29 cellular contexts compared by ENCODE assay signal in the genomic region with DNA sequence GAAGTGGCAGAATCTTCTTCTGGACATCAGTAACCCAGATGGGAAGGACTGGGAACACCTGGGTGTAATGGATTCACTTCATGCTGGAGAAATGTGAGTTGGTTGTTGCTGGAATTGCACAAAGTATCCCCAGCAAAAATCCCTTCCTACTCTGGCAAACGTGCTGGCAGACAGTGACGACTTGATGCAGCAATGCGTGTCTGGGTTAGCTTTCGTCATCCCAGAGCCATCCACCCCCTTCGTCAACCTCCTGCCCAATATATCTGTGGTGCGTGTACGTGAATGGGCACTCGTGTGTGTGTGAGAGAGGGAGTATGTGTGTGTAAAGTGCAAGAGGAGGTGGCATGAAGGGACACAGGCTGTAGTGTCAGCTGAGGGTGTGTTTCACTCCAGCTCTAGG. TPM values are rescaled to one million over a fixed set of nuclear protein-coding genes. Genes with fewer than 3 reads are reported as not detected.
DNase-seq lines count a peak whose midpoint lies in the region; ATAC-seq and TF ChIP-seq lines count a peak whose summit lies in the region.
"Had no signal": no experiment of that assay in that cellular context is flagged by ENCODE, and none has a peak within 500 bp of the region (broad histone marks: within the 10 kb centered on the region; RNA-seq: fewer than 3 reads in every experiment).

No MANE protein-coding gene starts in this region.

- no peaks in the 10 kb centered on the region for H3K4me1 Mint-ChIP-seq in activated T-cell treated with anti-CD3 and anti-CD28 coated beads, Interleukin-2, amount 50 U/mL, for 4 hours (ENCODE audit: low read depth)
- H3K4me1 Mint-ChIP-seq: activated naive CD4-positive, alpha-beta T cell treated with anti-CD3 and anti-CD28 coated beads, Interleukin-2, amount 50 U/mL, for 24 hours; activated T-helper 17 cell treated with anti-CD3 and anti-CD28 coated beads, Interleukin-2, amount 50 U/mL, for 72 hours; stimulated activated effector memory CD8-positive, alpha-beta T cell treated with anti-CD3 and anti-CD28 coated beads, Interleukin-12 subunit alpha, Interleukin-12 subunit beta, amount 100 ng/mL, for 72 hours had no signal

- H2AK9ac ChIP-seq in IMR-90 (replicated peaks; ENCODE audit: low read depth, low read length, poor library complexity) = no peak overlapping the region

- no peak for TF ChIP-seq RAD21 in IMR-90 (IDR thresholded peaks at IDR 0.05; ENCODE audit: low read length)

- BruUV-seq in IMR-90 (replicated peaks; lab: Mats Ljungman, UMichigan) = no TSS peak

- H4K8ac ChIP-seq in IMR-90 (ENCODE audit: low read depth in 2 of 2, low read length in 2 of 2) = no peak overlapping the region
- no peak overlapping the region for H4K8ac ChIP-seq in mesenchymal stem cell (ENCODE audit: low read length)

- H3K27me3 Mint-ChIP-seq in activated T-cell treated with anti-CD3 and anti-CD28 coated beads, Interleukin-2, amount 50 U/mL, for 4 hours (ENCODE audit: low read depth) = no peaks in the 10 kb centered on the region
- H3K27me3 Mint-ChIP-seq: activated CD4-positive, alpha-beta memory T cell treated with anti-CD3 and anti-CD28 coated beads, Interleukin-2, amount 10 ng/mL, durations not matched to agents 7 days and 5 days; activated naive CD4-positive, alpha-beta T cell treated with anti-CD3 and anti-CD28 coated beads, Interleukin-2, amount 50 U/mL, for 24 hours; activated T-helper 17 cell treated with anti-CD3 and anti-CD28 coated beads, Interleukin-2, amount 50 U/mL, for 72 hours had no signal

- no peaks in the 10 kb centered on the region for H4K20me1 ChIP-seq in IMR-90 (ENCODE audit: insufficient read depth, low read length)

- H3K56ac ChIP-seq in IMR-90 (ENCODE audit: extremely low read depth, insufficient read depth, low read length) = no peak overlapping the region

- no peak overlapping the region for H3K9ac ChIP-seq in IMR-90 (ENCODE audit: low read depth, low read length)
- no peak overlapping the region for H3K9ac ChIP-seq in mesenchymal stem cell (ENCODE audit: low read length)
- H3K9ac ChIP-seq: parathyroid adenoma had no signal

- H3K4me2 ChIP-seq in IMR-90 (ENCODE audit: low read depth, low read length) (no peak overlapping the region), mesenchymal stem cell (ENCODE audit: low read length, poor library complexity, severe bottlenecking) (no peak overlapping the region)

- no peaks in the 10 kb centered on the region for H3K79me1 ChIP-seq in IMR-90 (ENCODE audit: low read depth in 1 of 2, low read length in 2 of 2)
- H3K79me1 ChIP-seq in mesenchymal stem cell (replicated peaks; ENCODE audit: low read length, poor library complexity, severe bottlenecking) = no peaks in the 10 kb centered on the region

- no peak overlapping the region for H2BK5ac ChIP-seq in IMR-90 (ENCODE audit: low read depth, low read length, poor library complexity, severe bottlenecking)
- no peak overlapping the region for H2BK5ac ChIP-seq in mesenchymal stem cell (ENCODE audit: low read depth, low read length, poor library complexity, severe bottlenecking)

- DNase-seq in AG04449 (ENCODE audit: low read depth, low spot score) (peak; percentile 34), IMR-90 (peak; percentile 4), epithelial cell of proximal tubule (ENCODE audit: low read depth) (peak; percentile 76), mesenchymal stem cell (no peak)
- DNase-seq in activated CD4-positive, alpha-beta T cell treated with anti-CD3 and anti-CD28 coated beads for 48 hours = no peak
- DNase-seq in activated T-cell treated with anti-CD3 and anti-CD28 coated beads, Interleukin-2, amount 50 U/mL, for 4 hours = no peak
- no peak for DNase-seq in effector CD4-positive, alpha-beta T cell
- DNase-seq: 8988T; activated CD4-positive, alpha-beta memory T cell treated with anti-CD3 and anti-CD28 coated beads, Interleukin-2, amount 10 ng/mL, durations not matched to agents 7 days and 5 days; activated CD4-positive, CD25-positive, alpha-beta regulatory T cell treated with anti-CD3 and anti-CD28 coated beads, Interleukin-2, amount 50 U/mL, for 72 hours; activated CD8-positive, alpha-beta memory T cell treated with anti-CD3 and anti-CD28 coated beads, Interleukin-2, amount 50 U/mL, for 48 hours; cortex of kidney; DMS53; HCEC 1CT; KG1; MM.1S; NCI-H1417; NCI-H2081 treated with DMSO at 0.1 percent for 48 hours; NCI-H345; NCI-H748 treated with DMSO at 0.1 percent for 48 hours; stimulated activated CD4-positive, alpha-beta T cell treated with anti-CD3 and anti-CD28 coated beads, Interleukin-12 subunit alpha, Interleukin-12 subunit beta, amount 100 ng/mL, for 4 hours; stimulated activated CD4-positive, alpha-beta T cell treated with anti-CD3 and anti-CD28 coated beads, Interleukin-4, amount 100 ng/mL, for 1 hour; T-helper 1 cell had no signal

- H3K9me3 Mint-ChIP-seq in activated T-cell treated with anti-CD3 and anti-CD28 coated beads, Interleukin-2, amount 50 U/mL, for 4 hours = peaks cover 8% of the 10 kb centered on the region
- H3K9me3 Mint-ChIP-seq: activated naive CD4-positive, alpha-beta T cell treated with anti-CD3 and anti-CD28 coated beads, Interleukin-2, amount 50 U/mL, for 24 hours; activated T-helper 17 cell treated with anti-CD3 and anti-CD28 coated beads, Interleukin-2, amount 50 U/mL, for 72 hours had no signal

- H3K9me3 ChIP-seq in IMR-90 (ENCODE audit: control insufficient read depth, insufficient read depth, low read length) (peaks cover 3% of the 10 kb centered on the region; the same call in 1 of the 2 replicates), mesenchymal stem cell (ENCODE audit: control insufficient read depth, low read length) (no peaks in the 10 kb centered on the region)
- H3K9me3 ChIP-seq: right atrium auricular region had no signal

- no peak overlapping the region for H4K5ac ChIP-seq in IMR-90 (ENCODE audit: low read depth, low read length)

- H3K4me3 ChIP-seq in AG04449 (ENCODE audit: low read depth, low read length) (no peak overlapping the region), IMR-90 (ENCODE audit: insufficient read depth, low read depth, low read length) (no peak overlapping the region), epithelial cell of proximal tubule (ENCODE audit: low read depth, low read length) (no peak overlapping the region), mesenchymal stem cell (ENCODE audit: insufficient read depth in 1 of 2, low read depth in 1 of 2, low read length in 2 of 2) (no peak overlapping the region)
- H3K4me3 ChIP-seq: right atrium auricular region had no signal

- H3K4ac ChIP-seq in IMR-90 (ENCODE audit: low read depth, low read length) (no peak overlapping the region), mesenchymal stem cell (ENCODE audit: low read depth in 1 of 2, low read length in 2 of 2) (no peak overlapping the region)

- no peak overlapping the region for H3K4me3 Mint-ChIP-seq in activated T-cell treated with anti-CD3 and anti-CD28 coated beads, Interleukin-2, amount 50 U/mL, for 4 hours
- H3K4me3 Mint-ChIP-seq: activated CD4-positive, alpha-beta memory T cell treated with anti-CD3 and anti-CD28 coated beads, Interleukin-2, amount 10 ng/mL, durations not matched to agents 7 days and 5 days; activated naive CD4-positive, alpha-beta T cell treated with anti-CD3 and anti-CD28 coated beads, Interleukin-2, amount 50 U/mL, for 24 hours; activated T-helper 17 cell treated with anti-CD3 and anti-CD28 coated beads, Interleukin-2, amount 50 U/mL, for 72 hours; stimulated activated effector memory CD8-positive, alpha-beta T cell treated with anti-CD3 and anti-CD28 coated beads, Interleukin-12 subunit alpha, Interleukin-12 subunit beta, amount 100 ng/mL, for 72 hours had no signal

- intact Hi-C loops in IMR-90 (cut with micrococcal nuclease) = no loop called here

- H3K9me1 ChIP-seq in IMR-90 (ENCODE audit: insufficient read depth, low read length) = no peaks in the 10 kb centered on the region; the same call in 1 of the 2 replicates

- no peak overlapping the region for H3K27ac ChIP-seq in IMR-90 (ENCODE audit: insufficient read depth, low read length)
- peak overlapping the region; percentile 70 for H3K27ac ChIP-seq in mesenchymal stem cell (ENCODE audit: low read length, poor library complexity, severe bottlenecking)
- H3K27ac ChIP-seq: parathyroid adenoma, right atrium auricular region had no signal

- in situ Hi-C loops in IMR-90 (cut with MboI; ENCODE audit: low sequenced_read_pairs) = no loop called here

- H3K27me3 ChIP-seq in IMR-90 (ENCODE audit: control insufficient read depth, insufficient read depth, low read length) = no peaks in the 10 kb centered on the region; the same call in 1 of the 2 replicates
- H3K27me3 ChIP-seq in mesenchymal stem cell (ENCODE audit: control insufficient read depth in 1 of 2, insufficient read depth in 1 of 2, low read length in 2 of 2) = peaks cover 0 to 7% of the 10 kb centered on the region in 2 experiments
- H3K27me3 ChIP-seq: right atrium auricular region had no signal

- H2AFZ ChIP-seq in IMR-90 (replicated peaks; ENCODE audit: low read length, poor library complexity) (no peak overlapping the region), mesenchymal stem cell (ENCODE audit: low read depth, low read length) (no peak overlapping the region)
- H2AFZ ChIP-seq: parathyroid adenoma had no signal

- H3K14ac ChIP-seq in IMR-90 (replicated peaks; ENCODE audit: low read depth, low read length) (no peak overlapping the region), mesenchymal stem cell (ENCODE audit: low read length in 2 of 2) (no peak overlapping the region)

- H3K36me3 ChIP-seq in IMR-90 (ENCODE audit: control insufficient read depth, insufficient read depth, low read length) (no peaks in the 10 kb centered on the region), mesenchymal stem cell (ENCODE audit: control insufficient read depth in 1 of 2, insufficient read depth in 2 of 2, low read depth in 1 of 2, low read length in 2 of 2) (peaks cover 0 to 4% of the 10 kb centered on the region in 2 experiments)
- H3K36me3 ChIP-seq: right atrium auricular region had no signal

- H4K91ac ChIP-seq in IMR-90 (ENCODE audit: insufficient read depth, low read depth, low read length) (no peak overlapping the region), mesenchymal stem cell (ENCODE audit: low read length) (no peak overlapping the region)

- no peak for TF ChIP-seq POLR2A in IMR-90 (IDR thresholded peaks at IDR 0.05; ENCODE audit: low read depth, low read length)

- no peaks in the 10 kb centered on the region for H3K36me3 Mint-ChIP-seq in activated T-cell treated with anti-CD3 and anti-CD28 coated beads, Interleukin-2, amount 50 U/mL, for 4 hours (ENCODE audit: insufficient read depth)

- POLR2A ChIA-PET in AG04449 (lab: Yijun Ruan, JAX) = no interaction called here
- POLR2A ChIA-PET in IMR-90 (lab: Charles Lee; ENCODE audit: unreplicated experiment) = no interaction called here

- no peaks in the 10 kb centered on the region for H3K4me1 ChIP-seq in IMR-90 (ENCODE audit: control insufficient read depth, insufficient read depth, low read length)
- H3K4me1 ChIP-seq in mesenchymal stem cell (ENCODE audit: control insufficient read depth, insufficient read depth, low read depth, low read length) = peaks cover 6% of the 10 kb centered on the region
- H3K4me1 ChIP-seq: parathyroid adenoma, right atrium auricular region had no signal

- TF ChIP-seq CTCF in AG04449 (IDR thresholded peaks at IDR 0.05; ENCODE audit: insufficient read depth, low read length, missing control alignments) = no peak
- TF ChIP-seq CTCF in IMR-90 (conservative IDR thresholded peaks at IDR 0.05; ENCODE audit: low read depth, low read length) = no peak
- no peak for TF ChIP-seq CTCF in epithelial cell of proximal tubule (conservative IDR thresholded peaks at IDR 0.05; ENCODE audit: low read depth, low read length)

- no peak overlapping the region for H2BK120ac ChIP-seq in IMR-90 (ENCODE audit: low read depth, low read length)
- H2BK120ac ChIP-seq in mesenchymal stem cell (ENCODE audit: low read depth, low read length) = no peak overlapping the region

- no peak for ATAC-seq in IMR-90 (ENCODE audit: low read depth)
- no peak for ATAC-seq in activated T-cell treated with anti-CD3 and anti-CD28 coated beads, Interleukin-2, amount 50 U/mL, for 4 hours
- no peak for ATAC-seq in HG03354 (IDR thresholded peaks at IDR 0.05; ENCODE audit: poor library complexity, severe bottlenecking, unreplicated experiment)
- ATAC-seq: activated T-helper 17 cell treated with anti-CD3 and anti-CD28 coated beads, Interleukin-2, amount 50 U/mL, for 72 hours; stimulated activated effector memory CD8-positive, alpha-beta T cell treated with anti-CD3 and anti-CD28 coated beads, Interleukin-12 subunit alpha, Interleukin-12 subunit beta, amount 100 ng/mL, for 72 hours had no signal

- H2BK12ac ChIP-seq in mesenchymal stem cell (ENCODE audit: low read length in 2 of 2) = no peak overlapping the region

- no peak overlapping the region for H3K23ac ChIP-seq in IMR-90 (ENCODE audit: low read depth, low read length)
- no peak overlapping the region for H3K23ac ChIP-seq in mesenchymal stem cell (ENCODE audit: low read length in 2 of 2)

- no peak overlapping the region for H2AK5ac ChIP-seq in IMR-90 (ENCODE audit: low read depth, low read length)
- H2AK5ac ChIP-seq in mesenchymal stem cell (ENCODE audit: low read length, severe bottlenecking) = no peak overlapping the region

- CTCF ChIA-PET in AG04449 (lab: Yijun Ruan, JAX) = interaction anchor here (1.1 to 1.2 kb wide), 2 partner anchors 67 to 136 kb away, joined by 3 read pairs; no protein-coding TSS in a partner anchor
- CTCF ChIA-PET in IMR-90 (lab: Yijun Ruan, JAX) = interaction anchor here (0.7 kb wide), 1 partner anchor 123 kb away, joined by 4 read pairs; no protein-coding TSS in a partner anchor

- dilution Hi-C loops in IMR-90 (cut with HindIII; ENCODE audit: low sequenced_read_pairs, unreplicated experiment) = no loop called here

- no peak overlapping the region for H2BK15ac ChIP-seq in IMR-90 (ENCODE audit: low read depth, low read length)
- H2BK15ac ChIP-seq in mesenchymal stem cell (ENCODE audit: low read depth, poor library complexity, severe bottlenecking) = no peak overlapping the region

- no peak overlapping the region for H3K18ac ChIP-seq in IMR-90 (ENCODE audit: low read depth, low read length)
- no peak overlapping the region for H3K18ac ChIP-seq in mesenchymal stem cell (ENCODE audit: low read depth in 1 of 2, low read length in 2 of 2)

- no peak overlapping the region for H2BK20ac ChIP-seq in IMR-90 (ENCODE audit: low read depth, low read length)

- WGBS in IMR-90 (ENCODE audit: extremely low coverage in 2 of 2, insufficient read length in 1 of 2), 2 experiments = no CpG with 5 or more reads among the region's 8 CpGs
- WGBS in mesenchymal stem cell = 86% methylated on average over 8 of the region's 8 CpGs

RNA-seq across cellular contexts. Expression of gene CLYBL, which starts 34.4 kb away (rescaled TPM):
- 0.18 and 0.28 TPM in 2 replicates for total RNA-seq in IMR-90 (2012; rRNA removed)
- polyA plus RNA-seq in IMR-90 (2012; rRNA removed) = 0.50 and 0.87 TPM in 2 replicates
- polyA plus RNA-seq in IMR-90 (2012; cell fraction: cytosol; rRNA removed) = 0.16 and 0.32 TPM in 2 replicates
- polyA plus RNA-seq in IMR-90 (2012; cell fraction: nucleus; rRNA removed; ENCODE audit: low replicate concordance) = 0.07 and 1.2 TPM in 2 replicates
- 1.9 and 6.1 TPM in 2 replicates for total RNA-seq in epithelial cell of proximal tubule
- 2.1 TPM for polyA plus RNA-seq in mesenchymal stem cell (2013, experiment 1 of 2)
- polyA plus RNA-seq in mesenchymal stem cell (2013, experiment 2 of 2) = 2.2 TPM
- total RNA-seq in activated T-cell treated with anti-CD3 and anti-CD28 coated beads, Interleukin-2, amount 50 U/mL, for 4 hours = 1 to 10 TPM; 2.2 to 3.1 (median 2.7) TPM

Comparison
In these comparisons a context has a peak if more than half of its experiments do, and no peak if none do; other contexts are left out.
1. DNase-seq: peak in AG04449 (single experiment), IMR-90 (single experiment) and epithelial cell of proximal tubule (single experiment); none in mesenchymal stem cell (single experiment), activated CD4-positive, alpha-beta T cell treated with anti-CD3 and anti-CD28 coated beads for 48 hours (single experiment), activated T-cell treated with anti-CD3 and anti-CD28 coated beads, Interleukin-2, amount 50 U/mL, for 4 hours (single experiment) and effector CD4-positive, alpha-beta T cell (single experiment).